Comparison of ENCODE assay signal across 10 cellular contexts in the genomic region with DNA sequence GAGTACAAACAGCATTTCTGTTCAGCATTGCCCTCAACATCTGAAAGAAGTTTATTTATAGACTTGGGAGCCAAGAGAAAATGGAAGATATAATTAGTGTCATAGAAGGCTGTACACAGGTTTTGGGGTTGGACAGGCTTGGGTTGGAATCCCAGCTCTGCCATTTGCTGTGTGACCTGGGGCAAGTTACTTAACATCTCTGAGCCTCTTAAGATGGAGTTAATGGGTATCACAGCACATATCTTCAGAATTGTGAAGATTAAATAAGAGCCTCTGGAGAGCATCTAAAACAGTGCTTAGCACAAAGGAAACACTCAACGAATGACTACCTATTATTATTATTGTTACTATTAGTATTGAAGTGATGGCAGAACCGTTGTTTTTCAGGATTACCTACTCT. TPM values are rescaled to one million over a fixed set of nuclear protein-coding genes. Genes with fewer than 3 reads are reported as not detected.
"Had no signal": no experiment of that assay in that cellular context is flagged by ENCODE, and none has a peak within 500 bp of the region (broad histone marks: within the 10 kb centered on the region; RNA-seq: fewer than 3 reads in every experiment).

No MANE protein-coding gene starts in this region.

- H3K27ac ChIP-seq: HL-60, KMS-11 had no signal

- H3K9ac ChIP-seq: KMS-11 had no signal

- FAIRE-seq: HepG2, HTR-8/SVneo had no signal

- ATAC-seq: HepG2 had no signal

- DNase-seq: IMR-90, KBM-7, KG1 had no signal

- H3K4me2 ChIP-seq: KMS-11 had no signal

RNA-seq across cellular contexts. Expression of gene CACNG2, which starts 12.1 kb away (rescaled TPM):
- total RNA-seq: HepG2, HT-29, HT1080, IMR-90 had no signal
- polyA plus RNA-seq: HepG2, IgD-negative memory B cell, IMR-90 had no signal
